ENCODE assay signal across 12 cellular contexts in genomic region chr2:67065046-67065445, GRCh38.
"Had no signal": no experiment of that assay in that cellular context is flagged by ENCODE, and none has a peak within 500 bp of the region (broad histone marks: within the 10 kb centered on the region; RNA-seq: fewer than 3 reads in every experiment).

No MANE protein-coding gene starts in this region.

- DNase-seq: activated B cell treated with CpG ODN at 0.5 μM for 24 hours; activated naive CD4-positive, alpha-beta T cell treated with anti-CD3 and anti-CD28 coated beads, Interleukin-2, amount 50 U/mL, for 16 hours; amygdala; dorsolateral prefrontal cortex; natural killer cell; right cardiac atrium; spleen; stimulated activated CD4-positive, alpha-beta T cell treated with anti-CD3 and anti-CD28 coated beads, Interleukin-1b, Interleukin-23, amount 100 ng/mL, for 48 hours had no signal

- H3K4me1 ChIP-seq: spleen, tibial nerve had no signal

- FAIRE-seq: TTC549 had no signal

- H3K27me3 ChIP-seq: esophagus muscularis mucosa, spleen, tibial nerve had no signal

- ATAC-seq: natural killer cell; right cardiac atrium; stimulated activated memory B cell treated with anti-CD40 and anti-IgM and Interleukin-4, amounts not matched to agents 10 μg/mL and 1 μg/mL and 100 μg/mL, for 72 hours had no signal

- H3K27ac ChIP-seq: dorsolateral prefrontal cortex, spleen, tibial nerve had no signal

- H3K9me3 ChIP-seq: esophagus muscularis mucosa, spleen, tibial nerve had no signal

- H3K36me3 ChIP-seq: esophagus muscularis mucosa, spleen, tibial nerve had no signal

- H3K4me3 ChIP-seq: dorsolateral prefrontal cortex, esophagus muscularis mucosa, spleen, tibial nerve had no signal
